In the genomic region with DNA sequence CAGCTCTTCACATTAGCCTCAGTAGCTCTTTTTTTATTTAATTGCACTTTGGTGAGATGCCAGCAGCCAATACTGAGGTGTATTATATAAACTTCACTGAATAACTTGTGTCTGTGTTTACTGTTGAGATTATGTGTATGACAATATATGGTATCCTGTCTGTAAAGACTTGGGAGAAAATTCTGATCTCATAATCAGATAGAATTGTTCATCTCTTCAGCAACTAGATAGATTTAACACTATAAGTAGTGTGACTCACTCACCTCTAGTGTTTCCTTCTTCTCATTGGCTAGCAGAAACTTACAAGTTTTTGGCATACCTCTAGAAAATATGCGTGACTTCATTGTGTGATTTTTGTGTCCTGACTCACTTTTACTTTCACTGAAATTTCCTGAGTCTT, we compare ENCODE assay signal across 12 cellular contexts.
DNase-seq lines count a peak whose midpoint lies in the region; ATAC-seq and TF ChIP-seq lines count a peak whose summit lies in the region.
"Had no signal": no experiment of that assay in that cellular context is flagged by ENCODE, and none has a peak within 500 bp of the region (broad histone marks: within the 10 kb centered on the region; RNA-seq: fewer than 3 reads in every experiment).

No MANE protein-coding gene starts in this region.

- TF ChIP-seq CTCF in activated CD8-positive, alpha-beta T cell treated with anti-CD3 and anti-CD28 coated beads for 36 hours (IDR thresholded peaks at IDR 0.05) = no peak
- TF ChIP-seq CTCF in SK-N-SH (IDR thresholded peaks at IDR 0.05) = no peak

- TF ChIP-seq EP300 in SK-N-SH (IDR thresholded peaks at IDR 0.05; ENCODE audit: borderline replicate concordance in 1 of 2, low read depth in 1 of 2, low read length in 1 of 2) = peak in 1 of 2 experiments; percentile 76; a peak in 1 of 4 replicates

- H3K9ac ChIP-seq in SK-N-SH = peak overlapping the region; percentile 32; the same call in 1 of the 2 replicates

- peak overlapping the region; percentile 38; the same call in 1 of the 2 replicates for H3K4me2 ChIP-seq in SK-N-SH

- H4K20me1 ChIP-seq in SK-N-SH (ENCODE audit: insufficient read depth) = no peaks in the 10 kb centered on the region

- no peaks in the 10 kb centered on the region for H3K36me3 Mint-ChIP-seq in activated CD8-positive, alpha-beta T cell treated with anti-CD3 and anti-CD28 coated beads for 36 hours (ENCODE audit: low read depth)
- H3K36me3 Mint-ChIP-seq in activated CD8-positive, alpha-beta T cell treated with anti-CD3 and anti-CD28 coated beads, Interleukin-2, amount 10 ng/mL, durations not matched to agents 7 days and 5 days (ENCODE audit: low read depth) = no peaks in the 10 kb centered on the region
- H3K36me3 Mint-ChIP-seq: activated naive CD4-positive, alpha-beta T cell treated with anti-CD3 and anti-CD28 coated beads, Interleukin-2, amount 10 ng/mL, durations not matched to agents 7 days and 5 days had no signal

- H3F3A ChIP-seq in SK-N-SH (replicated peaks; ENCODE audit: insufficient read depth) = peaks cover 25% of the 10 kb centered on the region

- no peak for DNase-seq in activated CD8-positive, alpha-beta T cell treated with anti-CD3 and anti-CD28 coated beads for 36 hours
- DNase-seq in activated CD8-positive, alpha-beta T cell treated with anti-CD3 and anti-CD28 coated beads, Interleukin-2, amount 10 ng/mL, durations not matched to agents 7 days and 5 days = no peak
- DNase-seq in SK-N-SH (no peak), fibroblast of peridontal ligament (ENCODE audit: extremely low read depth) (peak; percentile 85), stromal cell of bone marrow (ENCODE audit: low read depth) (peak; percentile 69), T-helper 1 cell (no peak), NCI-H2029 (lab: John Stamatoyannopoulos, UW) (no peak)
- DNase-seq in effector memory CD4-positive, alpha-beta T cell = no peak
- DNase-seq: activated CD4-positive, alpha-beta T cell treated with anti-CD3 and anti-CD28 coated beads for 4 hours; activated naive CD4-positive, alpha-beta T cell treated with anti-CD3 and anti-CD28 coated beads, Interleukin-2, amount 10 ng/mL, durations not matched to agents 7 days and 5 days; NCI-H2081 had no signal

- no peak overlapping the region for H3K4me3 ChIP-seq in SK-N-SH (ENCODE audit: low read depth in 2 of 2, low read length in 1 of 2)
- no peak overlapping the region for H3K4me3 ChIP-seq in effector memory CD4-positive, alpha-beta T cell (ENCODE audit: insufficient read depth, low read depth, low read length, poor library complexity, severe bottlenecking)
- H3K4me3 ChIP-seq: right atrium auricular region had no signal

- H3K27ac ChIP-seq in SK-N-SH (ENCODE audit: low read depth in 2 of 2, low read length in 1 of 2) = peak overlapping the region in 1 of 2 experiments; percentile 91; a peak in 3 of 4 replicates
- no peak overlapping the region for H3K27ac ChIP-seq in effector memory CD4-positive, alpha-beta T cell (ENCODE audit: insufficient read depth, low read length, poor library complexity, severe bottlenecking)
- H3K27ac ChIP-seq: right atrium auricular region had no signal

- no peak overlapping the region for H3K27ac Mint-ChIP-seq in activated CD8-positive, alpha-beta T cell treated with anti-CD3 and anti-CD28 coated beads for 36 hours
- no peak overlapping the region for H3K27ac Mint-ChIP-seq in activated CD8-positive, alpha-beta T cell treated with anti-CD3 and anti-CD28 coated beads, Interleukin-2, amount 10 ng/mL, durations not matched to agents 7 days and 5 days
- H3K27ac Mint-ChIP-seq: activated naive CD4-positive, alpha-beta T cell treated with anti-CD3 and anti-CD28 coated beads, Interleukin-2, amount 10 ng/mL, durations not matched to agents 7 days and 5 days had no signal

- H3K27me3 Mint-ChIP-seq in activated CD8-positive, alpha-beta T cell treated with anti-CD3 and anti-CD28 coated beads for 36 hours = no peaks in the 10 kb centered on the region
- H3K27me3 Mint-ChIP-seq in activated CD8-positive, alpha-beta T cell treated with anti-CD3 and anti-CD28 coated beads, Interleukin-2, amount 10 ng/mL, durations not matched to agents 7 days and 5 days (ENCODE audit: low read depth) = no peaks in the 10 kb centered on the region
- H3K27me3 Mint-ChIP-seq: activated naive CD4-positive, alpha-beta T cell treated with anti-CD3 and anti-CD28 coated beads, Interleukin-2, amount 10 ng/mL, durations not matched to agents 7 days and 5 days had no signal

- H3K4me3 Mint-ChIP-seq in activated CD8-positive, alpha-beta T cell treated with anti-CD3 and anti-CD28 coated beads for 36 hours = no peak overlapping the region
- H3K4me3 Mint-ChIP-seq in activated CD8-positive, alpha-beta T cell treated with anti-CD3 and anti-CD28 coated beads, Interleukin-2, amount 10 ng/mL, durations not matched to agents 7 days and 5 days = no peak overlapping the region
- H3K4me3 Mint-ChIP-seq: activated naive CD4-positive, alpha-beta T cell treated with anti-CD3 and anti-CD28 coated beads, Interleukin-2, amount 10 ng/mL, durations not matched to agents 7 days and 5 days had no signal

- peaks cover 4% of the 10 kb centered on the region for H3K9me3 Mint-ChIP-seq in activated CD8-positive, alpha-beta T cell treated with anti-CD3 and anti-CD28 coated beads for 36 hours
- no peaks in the 10 kb centered on the region for H3K9me3 Mint-ChIP-seq in activated CD8-positive, alpha-beta T cell treated with anti-CD3 and anti-CD28 coated beads, Interleukin-2, amount 10 ng/mL, durations not matched to agents 7 days and 5 days (ENCODE audit: insufficient read depth)

- intact Hi-C loops in activated CD8-positive, alpha-beta T cell treated with anti-CD3 and anti-CD28 coated beads for 36 hours (cut with micrococcal nuclease) = no loop called here

- POLR2A ChIA-PET in activated CD8-positive, alpha-beta T cell treated with anti-CD3 and anti-CD28 coated beads for 36 hours (lab: Charles Lee) = no interaction called here
- POLR2A ChIA-PET in activated CD8-positive, alpha-beta T cell treated with anti-CD3 and anti-CD28 coated beads, Interleukin-2, amount 10 ng/mL, durations not matched to agents 7 days and 5 days (lab: Charles Lee) = no interaction called here
- POLR2A ChIA-PET in SK-N-SH (lab: Yijun Ruan, JAX) = no interaction called here

- CTCF ChIA-PET in activated CD8-positive, alpha-beta T cell treated with anti-CD3 and anti-CD28 coated beads for 36 hours (lab: Charles Lee) = no interaction called here
- CTCF ChIA-PET in activated CD8-positive, alpha-beta T cell treated with anti-CD3 and anti-CD28 coated beads, Interleukin-2, amount 10 ng/mL, durations not matched to agents 7 days and 5 days (lab: Charles Lee) = no interaction called here
- CTCF ChIA-PET in SK-N-SH (lab: Yijun Ruan, JAX) = no interaction called here

- peak; percentile 85 for ATAC-seq in activated CD8-positive, alpha-beta T cell treated with anti-CD3 and anti-CD28 coated beads for 36 hours
- ATAC-seq in activated CD8-positive, alpha-beta T cell treated with anti-CD3 and anti-CD28 coated beads, Interleukin-2, amount 10 ng/mL, durations not matched to agents 7 days and 5 days = no peak

- TF ChIP-seq RAD21 in SK-N-SH (IDR thresholded peaks at IDR 0.05; ENCODE audit: low read length) = no peak

- no peaks in the 10 kb centered on the region for H3K79me2 ChIP-seq in SK-N-SH (ENCODE audit: insufficient read depth)

- H3K9me3 ChIP-seq in SK-N-SH = no peaks in the 10 kb centered on the region
- no peaks in the 10 kb centered on the region for H3K9me3 ChIP-seq in effector memory CD4-positive, alpha-beta T cell (ENCODE audit: control insufficient read depth, low read length)
- H3K9me3 ChIP-seq: right atrium auricular region had no signal

- no peaks in the 10 kb centered on the region for H3K36me3 ChIP-seq in SK-N-SH (replicated peaks in 1 of 2; ENCODE audit: control insufficient read depth in 1 of 2, insufficient read depth in 2 of 2, low read length in 1 of 2)
- no peaks in the 10 kb centered on the region for H3K36me3 ChIP-seq in effector memory CD4-positive, alpha-beta T cell (ENCODE audit: control insufficient read depth, insufficient read depth, low read length)
- H3K36me3 ChIP-seq: right atrium auricular region had no signal

- H2AFZ ChIP-seq in SK-N-SH (ENCODE audit: low read depth) = no peak overlapping the region

- peaks cover 0 to 19% of the 10 kb centered on the region in 2 experiments; a peak in 2 of 4 replicates for H3K4me1 ChIP-seq in SK-N-SH (ENCODE audit: control insufficient read depth in 1 of 2, insufficient read depth in 2 of 2, low read depth in 1 of 2, low read length in 1 of 2)
- no peaks in the 10 kb centered on the region for H3K4me1 ChIP-seq in effector memory CD4-positive, alpha-beta T cell (ENCODE audit: control insufficient read depth, insufficient read depth, low read length, poor library complexity, severe bottlenecking)
- H3K4me1 ChIP-seq: right atrium auricular region had no signal

- H3K27me3 ChIP-seq in SK-N-SH (ENCODE audit: insufficient read depth) = no peaks in the 10 kb centered on the region
- no peaks in the 10 kb centered on the region for H3K27me3 ChIP-seq in effector memory CD4-positive, alpha-beta T cell (replicated peaks; ENCODE audit: control insufficient read depth, insufficient read depth, low read length, poor library complexity, severe bottlenecking)
- H3K27me3 ChIP-seq: right atrium auricular region had no signal

- H3K9me2 ChIP-seq in SK-N-SH = no peaks in the 10 kb centered on the region

- peaks cover 11% of the 10 kb centered on the region for H3K4me1 Mint-ChIP-seq in activated CD8-positive, alpha-beta T cell treated with anti-CD3 and anti-CD28 coated beads for 36 hours (ENCODE audit: low read depth)
- no peaks in the 10 kb centered on the region for H3K4me1 Mint-ChIP-seq in activated CD8-positive, alpha-beta T cell treated with anti-CD3 and anti-CD28 coated beads, Interleukin-2, amount 10 ng/mL, durations not matched to agents 7 days and 5 days (ENCODE audit: low read depth)
- H3K4me1 Mint-ChIP-seq: activated naive CD4-positive, alpha-beta T cell treated with anti-CD3 and anti-CD28 coated beads, Interleukin-2, amount 10 ng/mL, durations not matched to agents 7 days and 5 days had no signal

- 9% methylated on average over 1 of the region's 1 CpG for WGBS in SK-N-SH (ENCODE audit: low lambda C conversion rate)

TF ChIP-seq in SK-N-SH, 30 proteins besides CTCF, POLR2A, EP300 and RAD21 (continues in another document):
- TF ChIP-seq MXI1 (IDR thresholded peaks at IDR 0.05; ENCODE audit: low read depth, low read length) (no peak), RXRA (IDR thresholded peaks at IDR 0.05; ENCODE audit: borderline replicate concordance, low read depth) (peak; percentile 46; the same call in 1 of the 2 replicates), GATA2 (CRISPR knock-in tag; IDR thresholded peaks at IDR 0.05) (no peak), RCOR1 (IDR thresholded peaks at IDR 0.05; ENCODE audit: low read length) (no peak), EZH2phosphoT487 (IDR thresholded peaks at IDR 0.05; ENCODE audit: borderline replicate concordance, low read depth) (no peak)

Comparison
In these comparisons a context has a peak if more than half of its experiments do, and no peak if none do; other contexts are left out.
1. DNase-seq: peak in fibroblast of peridontal ligament (single experiment) and stromal cell of bone marrow (single experiment); none in activated CD8-positive, alpha-beta T cell treated with anti-CD3 and anti-CD28 coated beads for 36 hours (single experiment), activated CD8-positive, alpha-beta T cell treated with anti-CD3 and anti-CD28 coated beads, Interleukin-2, amount 10 ng/mL, durations not matched to agents 7 days and 5 days (single experiment), SK-N-SH (single experiment), T-helper 1 cell (0 of 5), NCI-H2029 (single experiment) and effector memory CD4-positive, alpha-beta T cell (0 of 3).